19 cellular contexts compared by ENCODE assay signal in genomic region chr16:52492789-52493357, GRCh38. TPM values are rescaled to one million over a fixed set of nuclear protein-coding genes. Genes with fewer than 3 reads are reported as not detected.
DNase-seq lines count a peak whose midpoint lies in the region; ATAC-seq and TF ChIP-seq lines count a peak whose summit lies in the region.
"Had no signal": no experiment of that assay in that cellular context is flagged by ENCODE, and none has a peak within 500 bp of the region (broad histone marks: within the 10 kb centered on the region; RNA-seq: fewer than 3 reads in every experiment).

No MANE protein-coding gene starts in this region.

- no peak for TF ChIP-seq POLR2A in body of pancreas (IDR thresholded peaks at IDR 0.05)
- TF ChIP-seq POLR2A in breast epithelium (IDR thresholded peaks at IDR 0.05): no peak

- TF ChIP-seq CTCF in GM12865 (IDR thresholded peaks at IDR 0.05; ENCODE audit: insufficient read depth, low read depth, low read length, missing control alignments) (no peak), body of pancreas (IDR thresholded peaks at IDR 0.05) (no peak), breast epithelium (IDR thresholded peaks at IDR 0.05) (no peak)

- H3K4me1 ChIP-seq in body of pancreas (peaks cover 75% of the 10 kb centered on the region), breast epithelium (no peaks in the 10 kb centered on the region)
- H3K4me1 ChIP-seq: right atrium auricular region had no signal

- intact Hi-C loops in body of pancreas (cut with DNase I) (no loop called here), breast epithelium (cut with DNase I; ENCODE audit: low total_unique reads) (no loop called here)

- H3K27ac ChIP-seq in body of pancreas: peak overlapping the region; percentile 36 to 74 (median 64)
- no peak overlapping the region for H3K27ac ChIP-seq in breast epithelium
- H3K27ac ChIP-seq: esophagus squamous epithelium, right atrium auricular region, RWPE1 had no signal

- peak; percentile 24 for DNase-seq in GM12865 (ENCODE audit: low read depth)
- peak; percentile 3 for DNase-seq in GM19238 (ENCODE audit: insufficient read length, low spot score)
- peak in 3 of 4 donors; percentile 17 to 45 (median 35) for DNase-seq in body of pancreas
- DNase-seq in iPS-NIHi7 (ENCODE audit: extremely low spot score): no peak
- no peak for DNase-seq in breast epithelium (ENCODE audit: low spot score in 2 of 2)
- DNase-seq in SIG-M5 treated with dmso at 0.1 percent for 504 hours (lab: John Stamatoyannopoulos, UW; ENCODE audit: unreplicated experiment): no peak
- DNase-seq in NOMO-1 treated with DMSO at 0.1 percent for 48 hours (lab: John Stamatoyannopoulos, UW; ENCODE audit: unreplicated experiment): no peak
- DNase-seq: activated CD4-positive, alpha-beta T cell treated with anti-CD3 and anti-CD28 coated beads, Interleukin-2, amount 50 U/mL, for 48 hours; amniotic stem cell; DMS 273 treated with DMSO at 0.1 percent for 48 hours; esophagus squamous epithelium; naive thymus-derived CD8-positive, alpha-beta T cell; NCI-H524 treated with DMSO at 0.1 percent for 48 hours; stimulated activated CD4-positive, alpha-beta T cell treated with anti-CD3 and anti-CD28 coated beads, Interleukin-4, amount 100 ng/mL, for 24 hours; T-helper 9 cell had no signal

- peak; percentile 63 for ATAC-seq in HG03025 (IDR thresholded peaks at IDR 0.05; ENCODE audit: low FRiP score, unreplicated experiment)
- ATAC-seq in body of pancreas: peak; percentile 69
- ATAC-seq: naive thymus-derived CD8-positive, alpha-beta T cell; stimulated activated effector memory CD8-positive, alpha-beta T cell treated with anti-CD3 and anti-CD28 coated beads, Interleukin-12 subunit alpha, Interleukin-12 subunit beta, amount 100 ng/mL, for 72 hours had no signal

- H3K4me3 ChIP-seq in GM12865 (ENCODE audit: low read depth, low read length) (no peak overlapping the region), body of pancreas (no peak overlapping the region), breast epithelium (no peak overlapping the region)
- H3K4me3 ChIP-seq: esophagus squamous epithelium, right atrium auricular region had no signal

- 36 to 44% methylated on average over 5 of the region's 5 CpGs for WGBS in body of pancreas, 2 donors

- H3K9me3 ChIP-seq in body of pancreas (no peaks in the 10 kb centered on the region), breast epithelium (no peaks in the 10 kb centered on the region)
- H3K9me3 ChIP-seq: esophagus squamous epithelium, right atrium auricular region had no signal

- H3K27me3 ChIP-seq in body of pancreas (no peaks in the 10 kb centered on the region), breast epithelium (no peaks in the 10 kb centered on the region)
- H3K27me3 ChIP-seq: esophagus squamous epithelium, right atrium auricular region had no signal

- H3K36me3 ChIP-seq in body of pancreas (replicated peaks in 1 of 2; ENCODE audit: insufficient read depth in 1 of 2, low read depth in 2 of 2) (no peaks in the 10 kb centered on the region), breast epithelium (no peaks in the 10 kb centered on the region)
- H3K36me3 ChIP-seq: esophagus squamous epithelium, right atrium auricular region had no signal

RNA-seq across cellular contexts. Expression of gene TOX3, which starts 54.1 kb away (rescaled TPM):
- total RNA-seq in body of pancreas (1 to 10 TPM; 1.3 to 5.2 TPM), breast epithelium (1 to 10 TPM in 2 of 3 donors, not detected in 1; 6.9 to 9.2 TPM)
- total RNA-seq: naive thymus-derived CD8-positive, alpha-beta T cell; right atrium auricular region had no signal

Comparison
In these comparisons a context has a peak if more than half of its experiments do, and no peak if none do; other contexts are left out.
1. DNase-seq: peak in GM12865 (single experiment), GM19238 (single experiment) and body of pancreas (3 of 4); none in iPS-NIHi7 (single experiment), breast epithelium (0 of 2), SIG-M5 treated with dmso at 0.1 percent for 504 hours (single experiment) and NOMO-1 treated with DMSO at 0.1 percent for 48 hours (single experiment).
2. H3K27ac ChIP-seq: peak in body of pancreas (4 of 4); none in breast epithelium (0 of 2).